Comparison of ENCODE assay signal across 8 cellular contexts in the genomic region with DNA sequence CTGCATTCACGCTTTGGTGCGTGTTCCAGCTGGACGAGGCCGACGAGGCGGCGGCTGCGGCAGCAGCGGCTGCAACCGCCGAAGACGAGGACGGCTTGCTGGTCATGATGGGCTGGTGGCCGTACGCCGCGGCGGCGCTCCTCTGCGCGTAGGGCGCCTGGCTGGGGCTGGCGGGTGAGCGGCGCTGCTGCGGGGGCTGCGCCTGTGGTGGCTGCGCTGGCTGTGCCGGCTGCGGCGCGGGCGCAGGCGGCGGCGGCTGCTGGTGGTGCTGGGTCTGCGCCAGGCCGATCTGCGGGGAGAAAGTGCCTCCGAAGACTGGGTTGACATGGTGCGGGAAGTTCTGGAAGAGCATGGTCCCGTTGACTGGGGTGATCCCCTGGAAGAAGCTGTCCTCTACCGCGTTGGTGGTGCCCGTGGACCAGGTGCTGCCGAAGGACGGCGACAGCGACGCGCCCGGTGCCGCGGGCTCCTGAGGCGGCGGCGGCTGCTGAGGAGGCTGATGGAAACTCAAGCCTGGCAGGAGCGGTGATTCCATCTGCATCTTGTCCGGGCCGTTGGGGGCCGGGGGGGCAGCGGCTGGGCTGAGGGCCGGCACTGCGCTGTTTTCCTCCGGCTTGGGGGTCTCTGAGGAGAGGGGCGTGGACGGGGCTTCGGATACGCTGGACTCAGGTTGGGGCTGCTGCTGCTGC.
DNase-seq lines count a peak whose midpoint lies in the region; ATAC-seq lines count a peak whose summit lies in the region.

No MANE protein-coding gene starts in this region.

- ATAC-seq in GM19025 (IDR thresholded peaks at IDR 0.05; ENCODE audit: low read depth, unreplicated experiment) = peak; percentile 26

- DNase-seq in 8988T (peak; percentile 29), HuH-7.5 (ENCODE audit: low spot score) (peak; percentile 39), medulla oblongata (ENCODE audit: extremely low spot score) (peak; percentile 51)
- peak; percentile 3 to 13 for DNase-seq in activated CD4-positive, alpha-beta T cell treated with anti-CD3 and anti-CD28 coated beads, Interleukin-2, amount 50 U/mL, for 24 hours (ENCODE audit: low read depth in 1 of 2, low spot score in 1 of 2)
- DNase-seq in effector CD4-positive, alpha-beta T cell = peak; percentile 5
- DNase-seq in stimulated activated CD8-positive, alpha-beta memory T cell treated with anti-CD3 and anti-CD28 coated beads, Interleukin-2, amount 100 ng/mL, for 48 hours (ENCODE audit: low read depth in 2 of 2) = peak; percentile 11 to 24
- DNase-seq in NK-92 treated with Interleukin-12 subunit alpha and Interleukin-12 subunit beta, amount 100 ng/mL, for 24 hours (lab: John Stamatoyannopoulos, UW) = no peak
